17 cellular contexts compared by ENCODE assay signal in the genomic region with DNA sequence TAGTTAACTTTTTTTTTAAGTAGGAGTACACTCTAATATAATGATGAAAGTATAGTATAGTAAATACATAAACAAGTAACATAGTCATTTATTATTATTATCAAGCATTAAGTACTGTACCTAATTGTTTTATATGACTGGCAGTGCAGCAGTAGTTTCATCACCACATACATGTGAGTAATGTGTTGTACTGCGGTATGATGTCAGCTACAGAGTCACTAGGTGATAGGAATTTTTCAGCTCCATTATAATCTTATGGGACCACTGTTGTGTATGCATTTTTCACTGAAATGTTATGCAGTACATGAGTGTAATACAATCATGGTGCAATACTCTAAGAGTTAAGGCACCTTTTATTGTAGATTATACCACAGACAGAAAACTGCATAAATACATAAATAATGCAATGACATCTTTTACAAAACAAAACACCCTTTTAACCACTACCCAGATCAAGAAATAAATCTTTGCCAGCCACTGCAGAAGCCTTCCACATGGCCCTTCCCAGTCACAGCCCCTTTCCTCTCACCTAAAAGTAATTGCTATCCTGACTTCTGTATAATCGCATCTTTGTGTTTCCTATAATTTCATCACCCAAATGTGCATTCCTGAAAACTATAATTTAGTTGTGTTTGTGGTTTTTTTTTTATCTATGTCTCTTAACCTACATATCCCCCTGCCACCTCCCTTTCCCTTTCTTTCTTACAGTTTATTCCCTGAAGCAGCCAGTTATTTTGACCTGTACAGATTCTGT. TPM values are rescaled to one million over a fixed set of nuclear protein-coding genes. Genes with fewer than 3 reads are reported as not detected.
DNase-seq lines count a peak whose midpoint lies in the region; ATAC-seq and TF ChIP-seq lines count a peak whose summit lies in the region.
"Had no signal": no experiment of that assay in that cellular context is flagged by ENCODE, and none has a peak within 500 bp of the region (broad histone marks: within the 10 kb centered on the region; RNA-seq: fewer than 3 reads in every experiment).

No MANE protein-coding gene starts in this region.

- ATAC-seq in GM19463 (IDR thresholded peaks at IDR 0.05; ENCODE audit: unreplicated experiment), result no peak
- no peak for ATAC-seq in right lobe of liver
- ATAC-seq: HepG2 had no signal

- TF ChIP-seq POLR2A in right lobe of liver (IDR thresholded peaks at IDR 0.05), result no peak

- no peak for TF ChIP-seq CTCF in Calu3 (IDR thresholded peaks at IDR 0.05; ENCODE audit: unreplicated experiment)
- no peak for TF ChIP-seq CTCF in epithelial cell of esophagus (IDR thresholded peaks at IDR 0.05; ENCODE audit: insufficient read depth, low read depth, low read length, missing control alignments)
- TF ChIP-seq CTCF in right lobe of liver (IDR thresholded peaks at IDR 0.05), result no peak

- 83% methylated on average over 2 of the region's 2 CpGs for WGBS in right lobe of liver (ENCODE audit: insufficient coverage, low coverage, low lambda C conversion rate, missing lambda C conversion rate)

- peaks cover 29% of the 10 kb centered on the region for H3K4me1 Mint-ChIP-seq in Calu3 (ENCODE audit: low read depth, unreplicated experiment)

- intact Hi-C loops in Calu3 (cut with micrococcal nuclease; ENCODE audit: unreplicated experiment), result no loop called here
- intact Hi-C loops in right lobe of liver (cut with DNase I), result no loop called here

- no peak overlapping the region for H3K4me3 ChIP-seq in epithelial cell of esophagus (ENCODE audit: low read length)
- H3K4me3 ChIP-seq in right lobe of liver, result no peak overlapping the region
- H3K4me3 ChIP-seq: BLaER1 had no signal

- no peaks in the 10 kb centered on the region for H3K27me3 ChIP-seq in right lobe of liver
- H3K27me3 ChIP-seq: BLaER1 had no signal

- H3K9me3 ChIP-seq in right lobe of liver, result peaks cover 0 to 5% (median 0%) of the 10 kb centered on the region in 4 donors

- peaks cover 5% of the 10 kb centered on the region for H3K9me3 Mint-ChIP-seq in Calu3 (ENCODE audit: low read depth, unreplicated experiment)

- DNase-seq in Calu3 (no peak), OCI-M1 (lab: John Stamatoyannopoulos, UW) (peak; percentile 10), epithelial cell of esophagus (ENCODE audit: low read depth) (peak; percentile 64), iris pigment epithelial cell (ENCODE audit: low read depth) (peak; percentile 40), NCI-H187 (lab: John Stamatoyannopoulos, UW) (no peak), right lobe of liver (no peak), NCI-H526 (lab: John Stamatoyannopoulos, UW) (no peak)
- DNase-seq: CD8-positive, alpha-beta memory T cell; GF-D8; MM.1S; NCI-H1092 treated with DMSO at 0.1 percent for 48 hours; NCI-H1694 treated with DMSO at 0.1 percent for 48 hours; NK-92 treated with Interleukin-12 subunit alpha and Interleukin-12 subunit beta, amount 100 ng/mL, for 24 hours; RPMI8226 had no signal

- no peak overlapping the region for H3K4me3 Mint-ChIP-seq in Calu3 (ENCODE audit: low read depth, unreplicated experiment)
- H3K4me3 Mint-ChIP-seq: CD8-positive, alpha-beta memory T cell had no signal

- H3K4me1 ChIP-seq in right lobe of liver, result peaks cover 0 to 41% (median 6%) of the 10 kb centered on the region in 4 donors
- H3K4me1 ChIP-seq: BLaER1 had no signal

- no peaks in the 10 kb centered on the region for H3K36me3 Mint-ChIP-seq in Calu3 (ENCODE audit: insufficient read depth, unreplicated experiment)

- H3K27me3 Mint-ChIP-seq in Calu3 (ENCODE audit: unreplicated experiment), result no peaks in the 10 kb centered on the region
- H3K27me3 Mint-ChIP-seq: CD8-positive, alpha-beta memory T cell had no signal

- no peak overlapping the region for H3K27ac ChIP-seq in right lobe of liver
- H3K27ac ChIP-seq: BLaER1 had no signal

- BruUV-seq in Calu3 (replicated peaks; lab: Mats Ljungman, UMichigan), result no TSS peak

- CTCF ChIA-PET in Calu3 (lab: Charles Lee), result interaction anchor here (0.6 kb wide), 1 partner anchor 98 kb away, joined by 4 read pairs; no protein-coding TSS in a partner anchor

- no peaks in the 10 kb centered on the region for H3K36me3 ChIP-seq in right lobe of liver

- H3K27ac Mint-ChIP-seq in Calu3 (ENCODE audit: unreplicated experiment), result peak overlapping the region; percentile 10

RNA-seq across cellular contexts. Expression of a gene that starts 16.3 kb away (rescaled TPM):
- total RNA-seq in Calu3 (2022) (51.0 and 59.3 TPM in 2 replicates), right lobe of liver (10 to 100 TPM; 54.9 to 94.0 (median 65.6) TPM)

Comparison
In these comparisons a context has a peak if more than half of its experiments do, and no peak if none do; other contexts are left out.
1. DNase-seq: peak in OCI-M1 (single experiment), epithelial cell of esophagus (single experiment) and iris pigment epithelial cell (single experiment); none in Calu3 (single experiment), NCI-H187 (0 of 2), right lobe of liver (0 of 3) and NCI-H526 (0 of 2).